ENCODE assay signal across 20 cellular contexts in the genomic region with DNA sequence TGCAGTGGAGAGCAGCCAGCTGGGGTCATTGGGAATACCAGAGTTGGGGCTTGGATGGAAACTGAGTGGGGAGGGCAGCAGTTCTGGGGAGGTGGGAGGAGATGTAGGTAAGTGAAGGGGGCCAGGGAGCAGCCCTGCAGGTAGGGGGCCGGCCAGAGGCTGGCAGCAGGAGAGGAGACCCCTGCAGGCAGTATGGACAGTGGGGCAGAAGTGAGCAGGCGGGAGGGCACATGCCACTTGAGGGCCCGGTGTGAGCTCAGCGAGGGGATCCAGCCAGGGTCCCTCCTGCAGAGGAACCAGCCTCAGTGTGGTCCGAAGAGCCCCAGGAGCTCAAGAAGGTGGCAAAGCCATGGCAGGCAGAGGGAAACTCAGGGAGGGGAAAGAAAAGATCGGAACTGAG.
"Had no signal": no experiment of that assay in that cellular context is flagged by ENCODE, and none has a peak within 500 bp of the region (broad histone marks: within the 10 kb centered on the region; RNA-seq: fewer than 3 reads in every experiment).

No MANE protein-coding gene starts in this region.

- H3K27ac Mint-ChIP-seq: activated naive CD4-positive, alpha-beta T cell treated with anti-CD3 and anti-CD28 coated beads for 36 hours; activated T-cell treated with anti-CD3 and anti-CD28 coated beads, Interleukin-2, amount 50 U/mL, for 72 hours; naive B cell; stimulated activated naive CD8-positive, alpha-beta T cell treated with anti-CD3 and anti-CD28 coated beads, Interleukin-15, Interleukin-2, amounts not matched to agents 100 ng/mL and 50 ng/mL, for 24 hours had no signal

- H3K27me3 Mint-ChIP-seq: stimulated activated naive CD8-positive, alpha-beta T cell treated with anti-CD3 and anti-CD28 coated beads, Interleukin-15, Interleukin-2, amounts not matched to agents 100 ng/mL and 50 ng/mL, for 24 hours had no signal

- H3K4me3 Mint-ChIP-seq: activated naive CD4-positive, alpha-beta T cell treated with anti-CD3 and anti-CD28 coated beads for 36 hours; activated T-cell treated with anti-CD3 and anti-CD28 coated beads, Interleukin-2, amount 50 U/mL, for 72 hours; naive B cell; stimulated activated naive CD8-positive, alpha-beta T cell treated with anti-CD3 and anti-CD28 coated beads, Interleukin-15, Interleukin-2, amounts not matched to agents 100 ng/mL and 50 ng/mL, for 24 hours had no signal

- H3K9me3 Mint-ChIP-seq: activated naive CD4-positive, alpha-beta T cell treated with anti-CD3 and anti-CD28 coated beads for 36 hours; activated T-cell treated with anti-CD3 and anti-CD28 coated beads, Interleukin-2, amount 50 U/mL, for 72 hours; stimulated activated naive CD8-positive, alpha-beta T cell treated with anti-CD3 and anti-CD28 coated beads, Interleukin-15, Interleukin-2, amounts not matched to agents 100 ng/mL and 50 ng/mL, for 24 hours had no signal

- H3K4me1 Mint-ChIP-seq: naive B cell had no signal

- DNase-seq: activated effector memory CD4-positive, alpha-beta T cell treated with Interleukin-2 at 50 U/mL for 16 hours; activated naive CD4-positive, alpha-beta T cell treated with anti-CD3 and anti-CD28 coated beads for 36 hours; activated T-cell treated with anti-CD3 and anti-CD28 coated beads, Interleukin-2, amount 50 U/mL, for 72 hours; brain microvascular endothelial cell; central memory CD4-positive, alpha-beta T cell; effector memory CD4-positive, alpha-beta T cell; gastrocnemius medialis; hypothalamus; left colon; mesendoderm; mucosa of descending colon; naive B cell; ovary; spleen; stimulated activated CD4-positive, alpha-beta T cell treated with anti-CD3 and anti-CD28 coated beads, Interleukin-4, amount 100 ng/mL, for 24 hours; T-helper 9 cell; tibial artery; uterus had no signal

- ATAC-seq: activated T-cell treated with anti-CD3 and anti-CD28 coated beads, Interleukin-2, amount 50 U/mL, for 72 hours; esophagus mucosa; gastrocnemius medialis; left colon; mucosa of descending colon had no signal
